1 cellular context compared by ENCODE assay signal in genomic region chr11:5716518-5716917, GRCh38. TPM values are rescaled to one million over a fixed set of nuclear protein-coding genes. Genes with fewer than 3 reads are reported as not detected.
"Had no signal": no experiment of that assay in that cellular context is flagged by ENCODE, and none has a peak within 500 bp of the region (broad histone marks: within the 10 kb centered on the region; RNA-seq: fewer than 3 reads in every experiment).

No MANE protein-coding gene starts in this region.

RNA-seq across cellular contexts. Expression of gene OR56B1, which starts 19.7 kb away (rescaled TPM):
- total RNA-seq: G401 had no signal

RNA-seq across cellular contexts. Expression of gene OR52N4, which starts 37.5 kb away (rescaled TPM):
- total RNA-seq: G401 had no signal
